1 cellular context compared by ENCODE assay signal in the genomic region with DNA sequence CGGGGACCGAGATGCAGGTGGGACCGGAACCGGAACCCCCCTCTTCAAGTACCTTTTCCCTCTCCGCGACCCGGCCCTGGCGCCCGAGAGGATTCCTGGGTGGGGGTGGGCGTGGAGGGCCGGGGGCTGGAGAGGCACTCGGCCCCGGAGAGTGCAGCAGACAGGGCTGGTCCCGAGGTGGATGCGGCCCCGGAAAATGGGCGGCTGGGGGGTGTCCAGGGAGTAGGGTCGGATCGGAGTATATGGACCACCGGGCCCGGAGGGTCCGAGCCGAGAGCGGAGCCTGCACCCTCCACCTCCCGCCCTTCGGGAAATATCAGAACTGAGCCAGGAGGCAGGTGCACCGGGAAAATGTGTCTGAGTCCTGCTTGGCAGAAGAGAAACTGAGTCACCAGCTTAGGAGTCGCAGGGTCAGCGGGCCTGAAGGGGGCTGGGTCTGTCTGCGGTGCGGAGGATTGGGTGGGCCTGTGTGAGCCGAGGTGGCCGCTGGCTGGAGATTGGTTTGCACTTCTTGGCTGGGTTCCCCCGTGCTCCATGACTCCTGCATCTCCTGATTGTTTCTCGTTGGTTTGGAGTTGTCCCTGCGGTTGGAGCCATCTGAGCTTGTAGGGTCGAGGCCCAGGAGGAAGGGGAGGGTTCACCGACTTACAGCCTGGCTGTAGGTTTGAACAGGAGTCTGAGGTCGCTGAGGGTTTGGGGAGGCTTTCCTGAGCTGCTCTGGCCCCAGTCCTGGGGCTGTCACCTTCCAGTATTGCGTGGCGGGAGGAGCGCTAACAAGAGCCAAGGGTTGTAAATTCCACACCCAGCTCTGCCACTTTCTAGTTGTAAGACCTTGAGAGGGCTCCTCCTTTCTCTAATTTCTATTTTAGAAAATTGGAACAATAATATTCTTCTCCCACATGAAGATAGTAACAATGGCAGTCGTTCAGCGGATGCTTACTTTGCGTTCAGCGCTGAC.
TF ChIP-seq lines count a peak whose summit lies in the region.

No MANE protein-coding gene starts in this region.

TF ChIP-seq in SK-N-SH treated with all-trans-retinoic acid at 6 μM for 48 hours, 23 proteins besides CTCF, POLR2A, EP300 and RAD21 (continued from another document):
- TF ChIP-seq, protein P1, sequence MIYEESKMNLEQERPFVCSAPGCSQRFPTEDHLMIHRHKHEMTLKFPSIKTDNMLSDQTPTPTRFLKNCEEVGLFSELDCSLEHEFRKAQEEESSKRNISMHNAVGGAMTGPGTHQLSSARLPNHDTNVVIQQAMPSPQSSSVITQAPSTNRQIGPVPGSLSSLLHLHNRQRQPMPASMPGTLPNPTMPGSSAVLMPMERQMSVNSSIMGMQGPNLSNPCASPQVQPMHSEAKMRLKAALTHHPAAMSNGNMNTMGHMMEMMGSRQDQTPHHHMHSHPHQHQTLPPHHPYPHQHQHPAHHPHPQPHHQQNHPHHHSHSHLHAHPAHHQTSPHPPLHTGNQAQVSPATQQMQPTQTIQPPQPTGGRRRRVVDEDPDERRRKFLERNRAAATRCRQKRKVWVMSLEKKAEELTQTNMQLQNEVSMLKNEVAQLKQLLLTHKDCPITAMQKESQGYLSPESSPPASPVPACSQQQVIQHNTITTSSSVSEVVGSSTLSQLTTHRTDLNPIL (CRISPR knock-in tag; IDR thresholded peaks at IDR 0.05; ENCODE audit: low read depth) = no peak
- no peak for TF ChIP-seq TOX (CRISPR knock-in tag; IDR thresholded peaks at IDR 0.05; ENCODE audit: borderline replicate concordance)
- no peak for TF ChIP-seq ARNTL (CRISPR knock-in tag; IDR thresholded peaks at IDR 0.05; ENCODE audit: borderline replicate concordance, low read depth)
- TF ChIP-seq ISL1 (CRISPR knock-in tag; IDR thresholded peaks at IDR 0.05) = no peak
- no peak for TF ChIP-seq RARB (CRISPR knock-in tag; IDR thresholded peaks at IDR 0.05)
